In the genomic region with DNA sequence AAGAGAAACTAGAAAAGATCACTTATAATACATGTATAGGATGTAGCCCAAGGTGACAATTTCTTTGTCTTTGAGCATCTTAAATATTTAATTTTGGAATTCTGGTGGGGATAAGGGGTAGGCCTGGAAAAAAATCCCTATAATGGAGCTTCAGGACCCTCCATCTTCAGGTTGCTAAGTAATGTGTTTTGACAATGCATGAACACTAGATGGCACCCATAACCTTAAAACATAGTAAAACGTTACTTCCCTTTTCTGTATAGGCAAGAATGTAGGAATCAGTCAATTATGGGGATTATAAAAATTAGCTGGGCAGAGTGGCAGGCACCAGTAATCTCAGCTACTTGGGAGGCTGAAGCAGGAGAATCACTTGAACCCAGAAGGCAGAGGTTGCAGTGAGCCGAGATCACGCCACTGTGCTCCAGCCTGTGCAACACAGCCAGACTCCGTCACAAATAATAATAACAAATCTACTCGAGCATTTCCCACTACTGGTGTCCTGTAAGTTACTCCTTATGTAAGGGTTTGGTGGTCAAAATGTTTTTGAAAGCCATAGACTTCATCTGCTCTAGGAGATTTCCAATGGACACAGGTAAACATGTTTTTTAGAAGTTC, we compare ENCODE assay signal across 8 cellular contexts.
A peak's percentile ranks its signal among the peaks of the same experiment; 100 is the strongest.
DNase-seq lines count a peak whose midpoint lies in the region; TF ChIP-seq lines count a peak whose summit lies in the region.

No MANE protein-coding gene starts in this region.

- H3K9me3 ChIP-seq in esophagus squamous epithelium: no peaks in the 10 kb centered on the region
- no peaks in the 10 kb centered on the region for H3K9me3 ChIP-seq in ovary
- no peaks in the 10 kb centered on the region for H3K9me3 ChIP-seq in MG63

- H3K27me3 ChIP-seq in esophagus squamous epithelium (no peaks in the 10 kb centered on the region), rectal smooth muscle tissue (ENCODE audit: control insufficient read depth, insufficient read depth, low read length) (no peaks in the 10 kb centered on the region), ovary (no peaks in the 10 kb centered on the region), MG63 (no peaks in the 10 kb centered on the region)

- TF ChIP-seq CTCF in GM20000 (IDR thresholded peaks at IDR 0.05; ENCODE audit: extremely low read depth, missing control alignments) (peak; percentile 20), esophagus squamous epithelium (IDR thresholded peaks at IDR 0.05) (peak in 5 of 6 experiments; percentile 19 to 48 (median 41)), ovary (IDR thresholded peaks at IDR 0.05) (peak in 1 of 3 donors; percentile 51)

- DNase-seq in Daoy (ENCODE audit: low read depth) (peak; percentile 9), GM20000 (ENCODE audit: low spot score) (peak; percentile 41), HS-5 (ENCODE audit: low read depth) (peak; percentile 25), RKO (ENCODE audit: low spot score) (peak; percentile 61), esophagus squamous epithelium (lab: John Stamatoyannopoulos, UW) (no peak), ovary (no peak), MG63 (no peak)

- H3K4me1 ChIP-seq in esophagus squamous epithelium (no peaks in the 10 kb centered on the region), rectal smooth muscle tissue (ENCODE audit: control insufficient read depth, insufficient read depth, low read length) (no peaks in the 10 kb centered on the region), ovary (ENCODE audit: insufficient read depth) (no peaks in the 10 kb centered on the region)

- TF ChIP-seq POLR2A in esophagus squamous epithelium (IDR thresholded peaks at IDR 0.05) (no peak), ovary (IDR thresholded peaks at IDR 0.05) (no peak)

- no peak overlapping the region for H3K9ac ChIP-seq in rectal smooth muscle tissue (ENCODE audit: low read length)

- H3K27ac ChIP-seq in esophagus squamous epithelium: no peak overlapping the region
- no peak overlapping the region for H3K27ac ChIP-seq in rectal smooth muscle tissue (ENCODE audit: low read depth, low read length)
- H3K27ac ChIP-seq in ovary: no peak overlapping the region

- WGBS in esophagus squamous epithelium, 2 donors: 44 to 47% methylated on average over 5 of the region's 5 CpGs
- WGBS in ovary, 3 donors: 12 to 36% (median 16%) methylated on average over 5 of the region's 5 CpGs

- no peaks in the 10 kb centered on the region for H3K36me3 ChIP-seq in esophagus squamous epithelium
- H3K36me3 ChIP-seq in rectal smooth muscle tissue (ENCODE audit: control insufficient read depth, insufficient read depth, low read length): no peaks in the 10 kb centered on the region
- no peaks in the 10 kb centered on the region for H3K36me3 ChIP-seq in ovary
- H3K36me3 ChIP-seq in MG63: no peaks in the 10 kb centered on the region

- no peak for TF ChIP-seq EP300 in ovary (IDR thresholded peaks at IDR 0.05)

- intact Hi-C loops in esophagus squamous epithelium (cut with DNase I): no loop called here
- intact Hi-C loops in ovary (cut with DNase I): loop anchor here in 1 of 4 donors (10.0 kb wide), 1 partner anchor 533 kb away; no protein-coding TSS in a partner anchor

- H3K4me3 ChIP-seq in esophagus squamous epithelium: peak overlapping the region in 3 of 4 donors; percentile 11 to 48 (median 27)
- peak overlapping the region; percentile 47 for H3K4me3 ChIP-seq in rectal smooth muscle tissue (ENCODE audit: low read length)
- H3K4me3 ChIP-seq in ovary: no peak overlapping the region
- no peak overlapping the region for H3K4me3 ChIP-seq in MG63

Comparison
In these comparisons a context has a peak if more than half of its experiments do, and no peak if none do; other contexts are left out.
1. DNase-seq: peak in Daoy (single experiment), GM20000 (single experiment), HS-5 (single experiment) and RKO (single experiment); none in esophagus squamous epithelium (single experiment), ovary (0 of 5) and MG63 (single experiment).
2. H3K4me3 ChIP-seq: peak in esophagus squamous epithelium (3 of 4) and rectal smooth muscle tissue (single experiment); none in ovary (single experiment) and MG63 (single experiment).